ENCODE assay signal across 9 cellular contexts in the genomic region with DNA sequence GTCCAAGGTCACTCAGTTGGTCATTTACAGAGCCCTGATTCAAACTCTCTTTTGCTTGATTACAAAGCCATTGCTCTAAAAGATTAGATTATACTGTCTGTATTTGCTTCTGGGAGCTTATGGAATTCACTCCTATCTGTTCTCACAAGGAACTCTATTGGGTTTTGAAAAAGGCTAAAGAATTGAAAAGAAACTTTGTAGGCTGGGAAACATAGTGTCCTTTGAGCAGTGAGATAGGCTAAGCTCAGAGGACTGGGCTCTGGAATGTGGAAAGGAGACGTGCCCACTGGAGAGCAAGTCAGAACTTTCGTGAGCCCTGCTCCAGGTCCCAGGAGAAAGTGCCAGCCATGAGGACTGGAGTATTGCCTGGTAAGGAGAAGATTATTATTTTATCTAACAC. TPM values are rescaled to one million over a fixed set of nuclear protein-coding genes. Genes with fewer than 3 reads are reported as not detected.
"Had no signal": no experiment of that assay in that cellular context is flagged by ENCODE, and none has a peak within 500 bp of the region (broad histone marks: within the 10 kb centered on the region; RNA-seq: fewer than 3 reads in every experiment).

A gene (plus strand): TSS at position 301 of the 400 bp plus-strand sequence. CDS start 91,770 bp downstream, outside the sequence.

- H3K4me3 ChIP-seq: GM23338 had no signal

- DNase-seq: H9, HCEC 1CT, IMR-90, KBM-7 had no signal

- ATAC-seq: GM23338 had no signal

- H3K4me1 Mint-ChIP-seq: GM23338, H9 had no signal

- H3K27ac Mint-ChIP-seq: GM23338, H9 had no signal

- H3K9ac ChIP-seq: KMS-11 had no signal

- H3K27ac ChIP-seq: KMS-11 had no signal

- FAIRE-seq: H1, H54, HTR-8/SVneo had no signal

- H3K9me3 Mint-ChIP-seq: GM23338, H9 had no signal

- H3K4me3 Mint-ChIP-seq: GM23338, H9 had no signal

- H2AFZ ChIP-seq: GM23338 had no signal

- H3K4me2 ChIP-seq: GM23338, KMS-11 had no signal

RNA-seq across cellular contexts. Expression of the gene that starts here (rescaled TPM):
- polyA plus RNA-seq: GM23338 had no signal
